In the genomic region with DNA sequence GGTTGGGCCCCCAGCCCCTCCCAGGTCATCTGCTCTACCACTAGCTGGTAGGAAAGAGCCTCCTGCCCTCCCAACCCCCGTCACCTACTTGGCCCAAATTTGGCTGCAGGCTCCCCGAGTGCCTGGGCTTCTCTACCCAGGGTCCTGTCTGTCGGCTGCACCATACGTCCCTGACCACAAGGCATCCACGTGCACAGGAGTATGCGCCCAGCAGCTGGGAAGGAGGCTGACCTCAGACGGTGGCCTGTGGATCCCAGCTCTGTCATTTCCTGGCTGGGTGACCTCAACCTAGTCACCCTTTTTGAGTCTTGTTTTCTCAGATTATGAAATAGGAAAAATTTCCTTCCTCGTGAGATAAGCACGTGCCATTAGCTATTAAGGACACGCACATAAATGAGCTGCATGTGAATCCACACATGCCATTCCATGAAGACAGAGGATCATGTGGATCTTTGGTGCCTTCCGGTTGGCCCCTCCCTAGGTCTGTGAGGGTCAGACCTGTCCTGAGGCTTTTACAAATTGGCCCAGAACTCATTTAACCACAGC, we compare ENCODE assay signal across 16 cellular contexts. TPM values are rescaled to one million over a fixed set of nuclear protein-coding genes. Genes with fewer than 3 reads are reported as not detected.
DNase-seq lines count a peak whose midpoint lies in the region; ATAC-seq, FAIRE-seq and TF ChIP-seq lines count a peak whose summit lies in the region.
"Had no signal": no experiment of that assay in that cellular context is flagged by ENCODE, and none has a peak within 500 bp of the region (broad histone marks: within the 10 kb centered on the region; RNA-seq: fewer than 3 reads in every experiment).

No MANE protein-coding gene starts in this region.

- H3K4me1 Mint-ChIP-seq in stimulated activated memory B cell treated with anti-CD40 and anti-IgM and Interleukin-4, amounts not matched to agents 10 μg/mL and 1 μg/mL and 100 μg/mL, for 72 hours, result peaks cover 43% of the 10 kb centered on the region
- H3K4me1 Mint-ChIP-seq: immature natural killer cell had no signal

- H3K36me3 ChIP-seq in brain microvascular endothelial cell (replicated peaks) (peaks cover 32% of the 10 kb centered on the region), kidney (ENCODE audit: control insufficient read depth in 1 of 2, insufficient read depth in 2 of 2, low read length in 2 of 2) (peaks cover 23 to 37% of the 10 kb centered on the region in 2 donors), H7 (replicated peaks; ENCODE audit: control insufficient read depth, insufficient read depth, low read length) (no peaks in the 10 kb centered on the region; the same call in none of the 2 replicates)

- TF ChIP-seq CTCF in NB4 (IDR thresholded peaks at IDR 0.05; ENCODE audit: low read depth, low read length) (no peak), brain microvascular endothelial cell (IDR thresholded peaks at IDR 0.05; ENCODE audit: low read depth, low read length, missing control alignments) (no peak), kidney (IDR thresholded peaks at IDR 0.05; ENCODE audit: borderline replicate concordance, extremely low read depth, insufficient read depth) (no peak)

- H3K9ac ChIP-seq in kidney (ENCODE audit: low read length in 2 of 2), result no peak overlapping the region

- no peak overlapping the region for H3K4me3 Mint-ChIP-seq in stimulated activated memory B cell treated with anti-CD40 and anti-IgM and Interleukin-4, amounts not matched to agents 10 μg/mL and 1 μg/mL and 100 μg/mL, for 72 hours
- H3K4me3 Mint-ChIP-seq: immature natural killer cell, natural killer cell had no signal

- no peaks in the 10 kb centered on the region for H3K27me3 Mint-ChIP-seq in stimulated activated memory B cell treated with anti-CD40 and anti-IgM and Interleukin-4, amounts not matched to agents 10 μg/mL and 1 μg/mL and 100 μg/mL, for 72 hours

- no peaks in the 10 kb centered on the region for H3K27me3 ChIP-seq in brain microvascular endothelial cell (replicated peaks)
- no peaks in the 10 kb centered on the region for H3K27me3 ChIP-seq in H7 (ENCODE audit: control insufficient read depth, insufficient read depth, low read length)
- H3K27me3 ChIP-seq: upper lobe of left lung had no signal

- TF ChIP-seq POLR2A in NB4 (IDR thresholded peaks at IDR 0.05; ENCODE audit: extremely low read depth, insufficient read length), result no peak

- ATAC-seq in stimulated activated memory B cell treated with anti-CD40 and anti-IgM and Interleukin-4, amounts not matched to agents 10 μg/mL and 1 μg/mL and 100 μg/mL, for 72 hours, result no peak
- no peak for ATAC-seq in GM19452 (IDR thresholded peaks at IDR 0.05; ENCODE audit: unreplicated experiment)

- H3K4me1 ChIP-seq in kidney (ENCODE audit: control insufficient read depth in 1 of 2, insufficient read depth in 1 of 2, low read depth in 1 of 2, low read length in 2 of 2), result no peaks in the 10 kb centered on the region
- H3K4me1 ChIP-seq: upper lobe of left lung had no signal

- intact Hi-C loops in kidney (cut with DNase I), result no loop called here

- H3K27ac Mint-ChIP-seq in stimulated activated memory B cell treated with anti-CD40 and anti-IgM and Interleukin-4, amounts not matched to agents 10 μg/mL and 1 μg/mL and 100 μg/mL, for 72 hours, result peak overlapping the region; percentile 73

- H3K27ac ChIP-seq in brain microvascular endothelial cell, result no peak overlapping the region
- peak overlapping the region in 1 of 2 donors; percentile 52 for H3K27ac ChIP-seq in kidney (ENCODE audit: low read depth in 2 of 2, low read length in 2 of 2)
- H3K27ac ChIP-seq in caudate nucleus (ENCODE audit: low read depth, low read length), result no peak overlapping the region
- H3K27ac ChIP-seq: epithelial cell of prostate had no signal

- no peaks in the 10 kb centered on the region for H3K9me3 Mint-ChIP-seq in stimulated activated memory B cell treated with anti-CD40 and anti-IgM and Interleukin-4, amounts not matched to agents 10 μg/mL and 1 μg/mL and 100 μg/mL, for 72 hours
- H3K9me3 Mint-ChIP-seq: immature natural killer cell, natural killer cell had no signal

- in situ Hi-C loops in brain microvascular endothelial cell (cut with HindIII; ENCODE audit: low pct_ligation_motif_present, low sequenced_read_pairs), result no loop called here

- H3K4me3 ChIP-seq in NB4 (ENCODE audit: low read depth, low read length) (no peak overlapping the region), brain microvascular endothelial cell (ENCODE audit: low read depth, low read length) (no peak overlapping the region), kidney (ENCODE audit: low read length in 2 of 2) (no peak overlapping the region), H7 (ENCODE audit: insufficient read depth, low read depth, low read length) (no peak overlapping the region)
- H3K4me3 ChIP-seq: upper lobe of left lung had no signal

- DNase-seq in NB4 (ENCODE audit: low read depth), result peak; percentile 77
- DNase-seq in brain microvascular endothelial cell, result peak; percentile 31
- DNase-seq in kidney, result peak; percentile 81
- DNase-seq in D341Med (ENCODE audit: low spot score), result no peak
- no peak for DNase-seq in caudate nucleus (lab: John Stamatoyannopoulos, UW)
- DNase-seq in H7, result no peak
- DNase-seq: activated T-cell treated with anti-CD3 and anti-CD28 coated beads, Interleukin-2, amount 50 U/mL, for 48 hours; Calu3; immature natural killer cell; natural killer cell; NCI-H1048; NCI-H524 treated with DMSO at 0.1 percent for 48 hours had no signal

- H3K9me3 ChIP-seq in kidney (ENCODE audit: control insufficient read depth in 1 of 2, low read length in 2 of 2), result no peaks in the 10 kb centered on the region
- H3K9me3 ChIP-seq: upper lobe of left lung had no signal

- H3K36me3 Mint-ChIP-seq in stimulated activated memory B cell treated with anti-CD40 and anti-IgM and Interleukin-4, amounts not matched to agents 10 μg/mL and 1 μg/mL and 100 μg/mL, for 72 hours, result peaks cover 52% of the 10 kb centered on the region
- H3K36me3 Mint-ChIP-seq: natural killer cell had no signal

- no peak for FAIRE-seq in kidney (lab: Jason Lieb, UNC)

RNA-seq across cellular contexts. Expression of a gene that starts 13.7 kb away (rescaled TPM):
- 36.8 TPM for total RNA-seq in kidney
- 29.7 TPM for polyA plus RNA-seq in kidney (ENCODE audit: insufficient read depth, low read depth, low replicate concordance)
- 12.3 and 16.2 TPM in 2 replicates for total RNA-seq in H7 (2014; rRNA removed; shearing (Covaris generic))

RNA-seq across cellular contexts. Expression of a gene that starts 14.2 kb away (rescaled TPM):
- total RNA-seq in kidney, result 42.3 TPM
- 62.3 TPM for polyA plus RNA-seq in kidney (ENCODE audit: insufficient read depth, low read depth, low replicate concordance)
- total RNA-seq in H7 (2014; rRNA removed; shearing (Covaris generic)), result 23.9 and 33.9 TPM in 2 replicates

RNA-seq across cellular contexts. Expression of a gene that starts 15.0 kb away (rescaled TPM):
- 64.6 TPM for total RNA-seq in kidney
- 107 TPM for polyA plus RNA-seq in kidney (ENCODE audit: insufficient read depth, low read depth, low replicate concordance)
- total RNA-seq in H7 (2014; rRNA removed; shearing (Covaris generic)), result 84.5 and 102 TPM in 2 replicates

RNA-seq across cellular contexts. Expression of a gene that starts 15.1 kb away (rescaled TPM):
- total RNA-seq in kidney, result 185 TPM
- 131 TPM for polyA plus RNA-seq in kidney (ENCODE audit: insufficient read depth, low read depth, low replicate concordance)
- 256 and 260 TPM in 2 replicates for total RNA-seq in H7 (2014; rRNA removed; shearing (Covaris generic))

RNA-seq across cellular contexts. Expression of a gene that starts 44.4 kb away (rescaled TPM):
- total RNA-seq in kidney, result 11.1 TPM
- 16.2 TPM for polyA plus RNA-seq in kidney (ENCODE audit: insufficient read depth, low read depth, low replicate concordance)
- total RNA-seq in H7 (2014; rRNA removed; shearing (Covaris generic)), result 22.7 and 28.2 TPM in 2 replicates

Comparison
In these comparisons a context has a peak if more than half of its experiments do, and no peak if none do; other contexts are left out.
1. DNase-seq: peak in NB4 (single experiment), brain microvascular endothelial cell (single experiment) and kidney (single experiment); none in D341Med (single experiment), caudate nucleus (0 of 61) and H7 (single experiment).